22 cellular contexts compared by ENCODE assay signal in the genomic region with DNA sequence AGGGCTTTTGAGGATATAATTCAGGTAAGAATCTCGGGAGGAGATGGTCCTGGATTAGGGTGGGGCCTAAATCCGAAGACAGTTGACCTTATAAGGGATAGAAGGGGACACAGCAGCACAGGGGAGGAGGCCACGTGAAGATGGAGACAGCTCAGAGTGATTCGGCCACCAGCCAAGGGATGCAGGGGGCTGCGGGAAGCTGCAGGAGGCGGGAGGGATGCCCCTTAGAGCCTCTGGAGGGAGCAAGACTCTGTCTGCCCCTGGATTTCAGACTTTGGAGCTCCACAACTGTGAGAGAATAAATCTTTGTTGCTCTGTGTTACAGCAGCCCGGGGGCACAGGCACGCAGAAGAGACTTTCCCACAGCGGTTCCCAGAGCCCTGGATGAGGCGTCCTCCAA.
"Had no signal": no experiment of that assay in that cellular context is flagged by ENCODE, and none has a peak within 500 bp of the region (broad histone marks: within the 10 kb centered on the region; RNA-seq: fewer than 3 reads in every experiment).

No MANE protein-coding gene starts in this region.

- ATAC-seq: gastroesophageal sphincter, pancreas had no signal

- H3K4me3 ChIP-seq: cardiac muscle cell, coronary artery, dorsolateral prefrontal cortex, gastroesophageal sphincter, lung, pancreas, right atrium auricular region, tibial nerve, uterus had no signal

- H3K27ac ChIP-seq: cardiac muscle cell, coronary artery, dorsolateral prefrontal cortex, gastroesophageal sphincter, pancreas, right atrium auricular region, tibial nerve, uterus, VCaP had no signal

- H3K9me3 ChIP-seq: gastroesophageal sphincter, pancreas, right atrium auricular region, tibial nerve, uterus had no signal

- DNase-seq: activated CD4-positive, alpha-beta T cell treated with anti-CD3 and anti-CD28 coated beads for 4 hours; activated CD4-positive, alpha-beta T cell treated with anti-CD3 and anti-CD28 coated beads, Interleukin-2, amount 50 U/mL, for 4 hours; activated CD8-positive, alpha-beta memory T cell treated with anti-CD3 and anti-CD28 coated beads for 24 hours; activated effector memory CD4-positive, alpha-beta T cell treated with Interleukin-2 at 50 U/mL for 16 hours; activated naive CD4-positive, alpha-beta T cell treated with Interleukin-2 at 50 U/mL for 16 hours; anterior cingulate cortex; effector memory CD4-positive, alpha-beta T cell; hippocampal formation; nucleus accumbens; pancreas; stimulated activated naive CD4-positive, alpha-beta T cell treated with Interleukin-2 at 50 U/mL for 16 hours; SW 1271; T-helper 9 cell; uterus had no signal

- H3K4me1 ChIP-seq: gastroesophageal sphincter, pancreas, right atrium auricular region, uterus had no signal

- H3K27me3 ChIP-seq: cardiac muscle cell, gastroesophageal sphincter, pancreas, right atrium auricular region, uterus had no signal

- H3K36me3 ChIP-seq: cardiac muscle cell, gastroesophageal sphincter, pancreas, right atrium auricular region, tibial nerve, uterus had no signal
